ENCODE assay signal across 36 cellular contexts in the genomic region with DNA sequence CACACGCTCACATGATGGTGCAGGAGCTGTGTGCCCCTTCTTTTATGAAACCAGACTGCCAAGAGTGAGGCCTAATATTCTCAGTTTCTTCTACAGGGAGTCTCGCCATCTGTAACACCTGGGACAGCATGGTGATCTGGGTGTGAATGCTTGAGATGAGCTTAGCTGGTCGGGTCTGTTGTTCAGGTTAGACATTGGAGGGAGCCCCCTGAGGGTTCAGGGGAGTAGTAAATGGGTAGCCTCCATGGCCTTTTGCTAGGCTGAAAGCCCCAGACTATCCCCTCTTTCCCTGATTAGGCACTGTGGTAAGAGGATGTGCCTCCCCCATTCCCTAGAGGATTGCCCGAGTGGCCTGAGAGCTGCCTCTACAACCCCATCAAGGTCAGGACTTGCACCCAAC.
"Had no signal": no experiment of that assay in that cellular context is flagged by ENCODE, and none has a peak within 500 bp of the region (broad histone marks: within the 10 kb centered on the region; RNA-seq: fewer than 3 reads in every experiment).

No MANE protein-coding gene starts in this region.

- ATAC-seq: activated naive CD4-positive, alpha-beta T cell treated with anti-CD3 and anti-CD28 coated beads, Interleukin-2, amount 50 U/mL, for 72 hours; activated naive CD8-positive, alpha-beta T cell treated with anti-CD3 and anti-CD28 coated beads, Interleukin-2, amount 50 U/mL, for 24 hours; activated T-cell treated with anti-CD3 and anti-CD28 coated beads, Interleukin-2, amount 50 U/mL, for 4 hours; activated T-cell treated with anti-CD3 and anti-CD28 coated beads, Interleukin-2, amount 50 U/mL, for 72 hours; activated T-helper 17 cell treated with anti-CD3 and anti-CD28 coated beads, Interleukin-2, amount 50 U/mL, for 72 hours; body of pancreas had no signal

- H3K4me3 Mint-ChIP-seq: activated naive CD4-positive, alpha-beta T cell treated with anti-CD3 and anti-CD28 coated beads for 36 hours; activated naive CD4-positive, alpha-beta T cell treated with anti-CD3 and anti-CD28 coated beads, Interleukin-2, amount 10 ng/mL, durations not matched to agents 7 days and 5 days; activated naive CD4-positive, alpha-beta T cell treated with anti-CD3 and anti-CD28 coated beads, Interleukin-2, amount 50 U/mL, for 24 hours; activated naive CD8-positive, alpha-beta T cell; activated naive CD8-positive, alpha-beta T cell treated with anti-CD3 and anti-CD28 coated beads for 36 hours; activated naive CD8-positive, alpha-beta T cell treated with anti-CD3 and anti-CD28 coated beads, Interleukin-2, amount 10 ng/mL, durations not matched to agents 7 days and 5 days; activated naive CD8-positive, alpha-beta T cell treated with anti-CD3 and anti-CD28 coated beads, Interleukin-2, amount 50 U/mL, for 24 hours; activated T-cell treated with anti-CD3 and anti-CD28 coated beads, Interleukin-2, amount 50 U/mL, for 24 hours; activated T-cell treated with anti-CD3 and anti-CD28 coated beads, Interleukin-2, amount 50 U/mL, for 4 hours; activated T-cell treated with anti-CD3 and anti-CD28 coated beads, Interleukin-2, amount 50 U/mL, for 72 hours; activated T-helper 1 cell treated with anti-CD3 and anti-CD28 coated beads, Interleukin-12 subunit alpha, Interleukin-12 subunit beta, Interleukin-2, Interleukin-4 antibody, amounts not matched to agents 30 ng/mL and 10 ng/mL and 1 ng/mL, durations not matched to agents 14 hours and 24 hours and 36 hours; activated T-helper 17 cell treated with anti-CD3 and anti-CD28 coated beads, Interleukin-2, amount 50 U/mL, for 72 hours; brain; central memory CD8-positive, alpha-beta T cell had no signal

- H3K36me3 ChIP-seq: adrenal gland, ascending aorta, brain microvascular endothelial cell, breast epithelium, cardiac muscle cell had no signal

- H3K4me3 ChIP-seq: adrenal gland, ascending aorta, body of pancreas, breast epithelium, cardiac muscle cell had no signal

- H3K27ac Mint-ChIP-seq: activated naive CD4-positive, alpha-beta T cell treated with anti-CD3 and anti-CD28 coated beads for 36 hours; activated naive CD4-positive, alpha-beta T cell treated with anti-CD3 and anti-CD28 coated beads, Interleukin-2, amount 10 ng/mL, durations not matched to agents 7 days and 5 days; activated naive CD4-positive, alpha-beta T cell treated with anti-CD3 and anti-CD28 coated beads, Interleukin-2, amount 50 U/mL, for 24 hours; activated naive CD8-positive, alpha-beta T cell; activated naive CD8-positive, alpha-beta T cell treated with anti-CD3 and anti-CD28 coated beads for 36 hours; activated naive CD8-positive, alpha-beta T cell treated with anti-CD3 and anti-CD28 coated beads, Interleukin-2, amount 10 ng/mL, durations not matched to agents 7 days and 5 days; activated naive CD8-positive, alpha-beta T cell treated with anti-CD3 and anti-CD28 coated beads, Interleukin-2, amount 50 U/mL, for 24 hours; activated T-cell treated with anti-CD3 and anti-CD28 coated beads, Interleukin-2, amount 50 U/mL, for 24 hours; activated T-cell treated with anti-CD3 and anti-CD28 coated beads, Interleukin-2, amount 50 U/mL, for 72 hours; activated T-helper 1 cell treated with anti-CD3 and anti-CD28 coated beads, Interleukin-12 subunit alpha, Interleukin-12 subunit beta, Interleukin-2, Interleukin-4 antibody, amounts not matched to agents 30 ng/mL and 10 ng/mL and 1 ng/mL, durations not matched to agents 14 hours and 24 hours and 36 hours; activated T-helper 17 cell treated with anti-CD3 and anti-CD28 coated beads, Interleukin-2, amount 50 U/mL, for 72 hours; brain had no signal

- H3K36me3 Mint-ChIP-seq: activated naive CD4-positive, alpha-beta T cell treated with anti-CD3 and anti-CD28 coated beads, Interleukin-2, amount 10 ng/mL, durations not matched to agents 7 days and 5 days; activated naive CD4-positive, alpha-beta T cell treated with anti-CD3 and anti-CD28 coated beads, Interleukin-2, amount 50 U/mL, for 24 hours; activated naive CD8-positive, alpha-beta T cell; activated naive CD8-positive, alpha-beta T cell treated with anti-CD3 and anti-CD28 coated beads for 36 hours; activated naive CD8-positive, alpha-beta T cell treated with anti-CD3 and anti-CD28 coated beads, Interleukin-2, amount 10 ng/mL, durations not matched to agents 7 days and 5 days; brain had no signal

- H3K4me1 Mint-ChIP-seq: activated naive CD4-positive, alpha-beta T cell treated with anti-CD3 and anti-CD28 coated beads, Interleukin-2, amount 10 ng/mL, durations not matched to agents 7 days and 5 days; activated naive CD4-positive, alpha-beta T cell treated with anti-CD3 and anti-CD28 coated beads, Interleukin-2, amount 50 U/mL, for 24 hours; activated naive CD8-positive, alpha-beta T cell treated with anti-CD3 and anti-CD28 coated beads for 36 hours; activated naive CD8-positive, alpha-beta T cell treated with anti-CD3 and anti-CD28 coated beads, Interleukin-2, amount 10 ng/mL, durations not matched to agents 7 days and 5 days; activated naive CD8-positive, alpha-beta T cell treated with anti-CD3 and anti-CD28 coated beads, Interleukin-2, amount 50 U/mL, for 24 hours; activated T-helper 17 cell treated with anti-CD3 and anti-CD28 coated beads, Interleukin-2, amount 50 U/mL, for 72 hours; brain; central memory CD8-positive, alpha-beta T cell had no signal

- H3K4me1 ChIP-seq: adrenal gland, ascending aorta, body of pancreas, breast epithelium had no signal

- DNase-seq: activated effector memory CD4-positive, alpha-beta T cell treated with anti-CD3 and anti-CD28 coated beads, Interleukin-2, amount 50 U/mL, for 16 hours; activated effector memory CD4-positive, alpha-beta T cell treated with Interleukin-2 at 50 U/mL for 16 hours; activated gamma-delta T cell; activated gamma-delta T cell treated with Interleukin-2 at 50 U/mL for 16 hours; activated naive CD4-positive, alpha-beta T cell; activated naive CD4-positive, alpha-beta T cell treated with anti-CD3 and anti-CD28 coated beads for 36 hours; activated naive CD4-positive, alpha-beta T cell treated with anti-CD3 and anti-CD28 coated beads, Interleukin-2, amount 10 ng/mL, durations not matched to agents 7 days and 5 days; activated naive CD4-positive, alpha-beta T cell treated with anti-CD3 and anti-CD28 coated beads, Interleukin-2, amount 50 U/mL, for 16 hours; activated naive CD4-positive, alpha-beta T cell treated with Interleukin-2 at 50 U/mL for 16 hours; activated naive CD8-positive, alpha-beta T cell treated with anti-CD3 and anti-CD28 coated beads for 36 hours; activated naive CD8-positive, alpha-beta T cell treated with anti-CD3 and anti-CD28 coated beads, Interleukin-2, amount 10 ng/mL, durations not matched to agents 7 days and 5 days; activated naive CD8-positive, alpha-beta T cell treated with anti-CD3 and anti-CD28 coated beads, Interleukin-2, amount 50 U/mL, for 24 hours; activated T-cell treated with anti-CD3 and anti-CD28 coated beads, Interleukin-2, amount 50 U/mL, for 1 hour; activated T-cell treated with anti-CD3 and anti-CD28 coated beads, Interleukin-2, amount 50 U/mL, for 24 hours; activated T-cell treated with anti-CD3 and anti-CD28 coated beads, Interleukin-2, amount 50 U/mL, for 4 hours; activated T-cell treated with anti-CD3 and anti-CD28 coated beads, Interleukin-2, amount 50 U/mL, for 48 hours; activated T-cell treated with anti-CD3 and anti-CD28 coated beads, Interleukin-2, amount 50 U/mL, for 72 hours; adrenal gland; amniotic stem cell; amygdala; anterior cingulate cortex; aorta; body of pancreas; brain microvascular endothelial cell; central memory CD4-positive, alpha-beta T cell; cerebellar nuclear complex had no signal

- H3K27ac ChIP-seq: adrenal gland, ascending aorta, body of pancreas, brain microvascular endothelial cell, breast epithelium, cardiac muscle cell had no signal

- H3K27me3 ChIP-seq: adrenal gland, ascending aorta, body of pancreas, brain microvascular endothelial cell, breast epithelium, cardiac muscle cell had no signal

- H3K27me3 Mint-ChIP-seq: activated naive CD4-positive, alpha-beta T cell treated with anti-CD3 and anti-CD28 coated beads, Interleukin-2, amount 10 ng/mL, durations not matched to agents 7 days and 5 days; activated naive CD4-positive, alpha-beta T cell treated with anti-CD3 and anti-CD28 coated beads, Interleukin-2, amount 50 U/mL, for 24 hours; activated naive CD8-positive, alpha-beta T cell; activated naive CD8-positive, alpha-beta T cell treated with anti-CD3 and anti-CD28 coated beads for 36 hours; activated naive CD8-positive, alpha-beta T cell treated with anti-CD3 and anti-CD28 coated beads, Interleukin-2, amount 10 ng/mL, durations not matched to agents 7 days and 5 days; activated naive CD8-positive, alpha-beta T cell treated with anti-CD3 and anti-CD28 coated beads, Interleukin-2, amount 50 U/mL, for 24 hours; activated T-cell treated with anti-CD3 and anti-CD28 coated beads, Interleukin-2, amount 50 U/mL, for 24 hours; activated T-helper 17 cell treated with anti-CD3 and anti-CD28 coated beads, Interleukin-2, amount 50 U/mL, for 72 hours; brain; central memory CD8-positive, alpha-beta T cell had no signal
